9 cellular contexts compared by ENCODE assay signal in genomic region chr14:68781161-68782021, GRCh38. TPM values are rescaled to one million over a fixed set of nuclear protein-coding genes. Genes with fewer than 3 reads are reported as not detected.
DNase-seq lines count a peak whose midpoint lies in the region; ATAC-seq, FAIRE-seq and TF ChIP-seq lines count a peak whose summit lies in the region.
"Had no signal": no experiment of that assay in that cellular context is flagged by ENCODE, and none has a peak within 500 bp of the region (broad histone marks: within the 10 kb centered on the region; RNA-seq: fewer than 3 reads in every experiment).

No MANE protein-coding gene starts in this region.

- H2BK5ac ChIP-seq in IMR-90 (ENCODE audit: low read depth, low read length, poor library complexity, severe bottlenecking) = peak overlapping the region; percentile 51

- H3K36me3 ChIP-seq in IMR-90 (ENCODE audit: control insufficient read depth, insufficient read depth, low read length) = no peaks in the 10 kb centered on the region
- H3K36me3 ChIP-seq in small intestine (ENCODE audit: control insufficient read depth in 2 of 2, insufficient read depth in 2 of 2, low read length in 2 of 2) = no peaks in the 10 kb centered on the region
- H3K36me3 ChIP-seq: MG63 had no signal

- DNase-seq in IMR-90 (no peak), left cardiac atrium (no peak), small intestine (peak; percentile 96), DMS153 (lab: John Stamatoyannopoulos, UW) (no peak), DMS53 treated with DMSO at 0.1 percent for 48 hours (lab: John Stamatoyannopoulos, UW; ENCODE audit: unreplicated experiment) (no peak)
- peak; percentile 69 for DNase-seq in activated T-cell treated with anti-CD3 and anti-CD28 coated beads, Interleukin-2, amount 50 U/mL, for 72 hours

- peak overlapping the region; percentile 88; the same call in 2 of the 3 replicates for H2BK15ac ChIP-seq in IMR-90 (ENCODE audit: low read depth, low read length)

- no peaks in the 10 kb centered on the region for H3K27me3 Mint-ChIP-seq in activated T-cell treated with anti-CD3 and anti-CD28 coated beads, Interleukin-2, amount 50 U/mL, for 72 hours (ENCODE audit: low read depth)

- H4K5ac ChIP-seq in IMR-90 (ENCODE audit: low read depth, low read length) = peak overlapping the region; percentile 47

- H4K8ac ChIP-seq in IMR-90 (ENCODE audit: low read depth in 2 of 2, low read length in 2 of 2) = peak overlapping the region; percentile 1 to 79; a peak in 3 of 4 replicates

- H2BK120ac ChIP-seq in IMR-90 (ENCODE audit: low read depth, low read length) = peak overlapping the region; percentile 78

- peak overlapping the region; percentile 53 for H3K18ac ChIP-seq in IMR-90 (ENCODE audit: low read depth, low read length)

- ATAC-seq in IMR-90 (ENCODE audit: low read depth) (no peak), left cardiac atrium (peak; percentile 18 to 41), HG02759 (IDR thresholded peaks at IDR 0.05; ENCODE audit: unreplicated experiment) (no peak), GM18519 (IDR thresholded peaks at IDR 0.05; ENCODE audit: low FRiP score, unreplicated experiment) (no peak)
- ATAC-seq in activated T-cell treated with anti-CD3 and anti-CD28 coated beads, Interleukin-2, amount 50 U/mL, for 72 hours (replicated peaks in 1 of 2) = peak; percentile 42

- H3K4me1 Mint-ChIP-seq in activated T-cell treated with anti-CD3 and anti-CD28 coated beads, Interleukin-2, amount 50 U/mL, for 72 hours (ENCODE audit: low read depth) = peaks cover 73% of the 10 kb centered on the region

- H2AK9ac ChIP-seq in IMR-90 (replicated peaks; ENCODE audit: low read depth, low read length, poor library complexity) = peak overlapping the region; percentile 0

- peak overlapping the region; percentile 11 for H3K4me2 ChIP-seq in IMR-90 (ENCODE audit: low read depth, low read length)

- no peaks in the 10 kb centered on the region for H3K9me3 Mint-ChIP-seq in activated T-cell treated with anti-CD3 and anti-CD28 coated beads, Interleukin-2, amount 50 U/mL, for 72 hours

- peak overlapping the region; percentile 85 to 88 for H3K4me3 Mint-ChIP-seq in activated T-cell treated with anti-CD3 and anti-CD28 coated beads, Interleukin-2, amount 50 U/mL, for 72 hours

- H3K27ac Mint-ChIP-seq in activated T-cell treated with anti-CD3 and anti-CD28 coated beads, Interleukin-2, amount 50 U/mL, for 72 hours = peak overlapping the region; percentile 66

- BruUV-seq in IMR-90 (replicated peaks; lab: Mats Ljungman, UMichigan) = no TSS peak

- H3K9me1 ChIP-seq in IMR-90 (ENCODE audit: insufficient read depth, low read length) = peaks cover 35% of the 10 kb centered on the region

- CTCF ChIA-PET in IMR-90 (lab: Yijun Ruan, JAX) = no interaction called here

- H3K4ac ChIP-seq in IMR-90 (ENCODE audit: low read depth, low read length) = peak overlapping the region; percentile 81

- FAIRE-seq in small intestine (lab: Jason Lieb, UNC) = no peak

- WGBS in IMR-90 (ENCODE audit: extremely low coverage in 2 of 2, insufficient read length in 1 of 2), 2 experiments = 66% methylated on average over 4 of the region's 14 CpGs; no CpG with 5 or more reads in 1 of the 2 experiments
- 30 to 55% (median 40%) methylated on average over 14 of the region's 14 CpGs for WGBS in small intestine, 3 donors

- TF ChIP-seq POLR2A in IMR-90 (IDR thresholded peaks at IDR 0.05; ENCODE audit: low read depth, low read length) = no peak

- TF ChIP-seq CTCF in IMR-90 (conservative IDR thresholded peaks at IDR 0.05; ENCODE audit: low read depth, low read length) = no peak

- peaks cover 7% of the 10 kb centered on the region; the same call in 1 of the 2 replicates for H4K20me1 ChIP-seq in IMR-90 (ENCODE audit: insufficient read depth, low read length)

- peaks cover 0 to 14% of the 10 kb centered on the region in 2 experiments; a peak in 2 of 4 replicates for H3K79me1 ChIP-seq in IMR-90 (ENCODE audit: low read depth in 1 of 2, low read length in 2 of 2)

- peaks cover 24% of the 10 kb centered on the region for H3K4me1 ChIP-seq in IMR-90 (ENCODE audit: control insufficient read depth, insufficient read depth, low read length)
- H3K4me1 ChIP-seq in small intestine (ENCODE audit: control insufficient read depth in 2 of 2, insufficient read depth in 1 of 2, low read depth in 1 of 2, low read length in 1 of 2) = peaks cover 23 to 31% of the 10 kb centered on the region in 2 donors

- H2BK20ac ChIP-seq in IMR-90 (ENCODE audit: low read depth, low read length) = peak overlapping the region; percentile 44

- in situ Hi-C loops in IMR-90 (cut with MboI; ENCODE audit: low sequenced_read_pairs) = loop anchor here (10.0 kb wide), 1 partner anchor 117 kb away; no protein-coding TSS in a partner anchor

- intact Hi-C loops in IMR-90 (cut with micrococcal nuclease) (loop anchor here (5.0 kb wide), 1 partner anchor 89 kb away; no protein-coding TSS in a partner anchor), left cardiac atrium (cut with DNase I) (loop anchor here in 1 of 2 donors (5.0 kb wide), 1 partner anchor 49 kb away; no protein-coding TSS in a partner anchor)

- peak overlapping the region; percentile 94 for H2AK5ac ChIP-seq in IMR-90 (ENCODE audit: low read depth, low read length)

- H4K91ac ChIP-seq in IMR-90 (ENCODE audit: insufficient read depth, low read depth, low read length) = peak overlapping the region; percentile 61

- no peak overlapping the region for H3K56ac ChIP-seq in IMR-90 (ENCODE audit: extremely low read depth, insufficient read depth, low read length)

- no peaks in the 10 kb centered on the region for H3K27me3 ChIP-seq in IMR-90 (ENCODE audit: control insufficient read depth, insufficient read depth, low read length)
- no peaks in the 10 kb centered on the region for H3K27me3 ChIP-seq in small intestine (ENCODE audit: control insufficient read depth in 2 of 2, insufficient read depth in 2 of 2, low read length in 2 of 2)
- H3K27me3 ChIP-seq: MG63 had no signal

- POLR2A ChIA-PET in IMR-90 (lab: Charles Lee; ENCODE audit: unreplicated experiment) = interaction anchor here (0.6 to 1.0 kb wide), 2 partner anchors 12 to 32 kb away, joined by 3 read pairs; partner anchors contain the start of gene ZFP36L1

- peak overlapping the region; percentile 20; the same call in 1 of the 2 replicates for H3K9ac ChIP-seq in IMR-90 (ENCODE audit: low read depth, low read length)

- peak overlapping the region; percentile 82 for H2AFZ ChIP-seq in IMR-90 (replicated peaks; ENCODE audit: low read length, poor library complexity)

- H3K9me3 ChIP-seq in IMR-90 (ENCODE audit: control insufficient read depth, insufficient read depth, low read length) = no peaks in the 10 kb centered on the region
- no peaks in the 10 kb centered on the region for H3K9me3 ChIP-seq in small intestine (ENCODE audit: control insufficient read depth, low read depth)
- H3K9me3 ChIP-seq: MG63 had no signal

- H3K36me3 Mint-ChIP-seq in activated T-cell treated with anti-CD3 and anti-CD28 coated beads, Interleukin-2, amount 50 U/mL, for 72 hours (ENCODE audit: insufficient read depth in 2 of 2) = no peaks in the 10 kb centered on the region

- dilution Hi-C loops in IMR-90 (cut with HindIII; ENCODE audit: low sequenced_read_pairs, unreplicated experiment) = no loop called here

- H3K4me3 ChIP-seq in IMR-90 (ENCODE audit: insufficient read depth, low read depth, low read length) (no peak overlapping the region), small intestine (ENCODE audit: low read depth in 1 of 2, low read length in 2 of 2) (no peak overlapping the region)
- H3K4me3 ChIP-seq: MG63 had no signal

- H3K27ac ChIP-seq in IMR-90 (ENCODE audit: insufficient read depth, low read length) = peak overlapping the region; percentile 20; the same call in 1 of the 2 replicates
- H3K27ac ChIP-seq in small intestine (ENCODE audit: low read depth in 1 of 2, low read length in 1 of 2) = peak overlapping the region; percentile 82 to 94

- peak overlapping the region; percentile 58; the same call in 1 of the 2 replicates for H3K23ac ChIP-seq in IMR-90 (ENCODE audit: low read depth, low read length)

- no peak for TF ChIP-seq RAD21 in IMR-90 (IDR thresholded peaks at IDR 0.05; ENCODE audit: low read length)

- peak overlapping the region; percentile 87 for H3K14ac ChIP-seq in IMR-90 (replicated peaks; ENCODE audit: low read depth, low read length)

TF ChIP-seq in IMR-90, 13 proteins besides CTCF, POLR2A, EP300 and RAD21 (continues in another document):
- no peak for TF ChIP-seq BHLHE40 (IDR thresholded peaks at IDR 0.05; ENCODE audit: low read depth, low read length)
- no peak for TF ChIP-seq MAZ (IDR thresholded peaks at IDR 0.05; ENCODE audit: borderline replicate concordance, low read depth, low read length)
- TF ChIP-seq RCOR1 (IDR thresholded peaks at IDR 0.05; ENCODE audit: insufficient replicate concordance, low read length) = no peak
- no peak for TF ChIP-seq SMC3 (IDR thresholded peaks at IDR 0.05; ENCODE audit: low read depth, low read length)
- TF ChIP-seq ELK1 (IDR thresholded peaks at IDR 0.05; ENCODE audit: borderline replicate concordance, low read depth, low read length) = no peak
- TF ChIP-seq RFX5 (IDR thresholded peaks at IDR 0.05; ENCODE audit: low read depth, low read length) = no peak
- TF ChIP-seq NFE2L2 (IDR thresholded peaks at IDR 0.05; ENCODE audit: low read depth, low read length) = no peak
- no peak for TF ChIP-seq MAFK (IDR thresholded peaks at IDR 0.05; ENCODE audit: low read depth, low read length)
- no peak for TF ChIP-seq CEBPB (IDR thresholded peaks at IDR 0.05; ENCODE audit: low read depth, low read length)

RNA-seq across cellular contexts. Expression of gene ZFP36L1, which starts 11.5 kb away (rescaled TPM):
- total RNA-seq in IMR-90 (2012; rRNA removed) = 6.5 and 19.7 TPM in 2 replicates
- polyA plus RNA-seq in IMR-90 (2012; rRNA removed) = 82.3 and 140 TPM in 2 replicates
- 116 and 171 TPM in 2 replicates for polyA plus RNA-seq in IMR-90 (2012; cell fraction: cytosol; rRNA removed)
- 95.1 and 247 TPM in 2 replicates for polyA plus RNA-seq in IMR-90 (2012; cell fraction: nucleus; rRNA removed; ENCODE audit: low replicate concordance)
- 10 to 100 TPM; 95.0 TPM for total RNA-seq in activated T-cell treated with anti-CD3 and anti-CD28 coated beads, Interleukin-2, amount 50 U/mL, for 72 hours
- total RNA-seq in left cardiac atrium = 100 to 1,000 TPM in 1 of 2 donors, 10 to 100 TPM in 1; 89.6 to 105 TPM
- 10 to 100 TPM; 27.6 to 70.7 (median 33.1) TPM for polyA plus RNA-seq in small intestine

Comparison
In these comparisons a context has a peak if more than half of its experiments do, and no peak if none do; other contexts are left out.
1. ATAC-seq: peak in activated T-cell treated with anti-CD3 and anti-CD28 coated beads, Interleukin-2, amount 50 U/mL, for 72 hours (2 of 2) and left cardiac atrium (2 of 2); none in IMR-90 (single experiment), HG02759 (single experiment) and GM18519 (single experiment).
2. DNase-seq: peak in activated T-cell treated with anti-CD3 and anti-CD28 coated beads, Interleukin-2, amount 50 U/mL, for 72 hours (2 of 2) and small intestine (single experiment); none in IMR-90 (single experiment), left cardiac atrium (single experiment), DMS153 (single experiment) and DMS53 treated with DMSO at 0.1 percent for 48 hours (single experiment).